In the genomic region with DNA sequence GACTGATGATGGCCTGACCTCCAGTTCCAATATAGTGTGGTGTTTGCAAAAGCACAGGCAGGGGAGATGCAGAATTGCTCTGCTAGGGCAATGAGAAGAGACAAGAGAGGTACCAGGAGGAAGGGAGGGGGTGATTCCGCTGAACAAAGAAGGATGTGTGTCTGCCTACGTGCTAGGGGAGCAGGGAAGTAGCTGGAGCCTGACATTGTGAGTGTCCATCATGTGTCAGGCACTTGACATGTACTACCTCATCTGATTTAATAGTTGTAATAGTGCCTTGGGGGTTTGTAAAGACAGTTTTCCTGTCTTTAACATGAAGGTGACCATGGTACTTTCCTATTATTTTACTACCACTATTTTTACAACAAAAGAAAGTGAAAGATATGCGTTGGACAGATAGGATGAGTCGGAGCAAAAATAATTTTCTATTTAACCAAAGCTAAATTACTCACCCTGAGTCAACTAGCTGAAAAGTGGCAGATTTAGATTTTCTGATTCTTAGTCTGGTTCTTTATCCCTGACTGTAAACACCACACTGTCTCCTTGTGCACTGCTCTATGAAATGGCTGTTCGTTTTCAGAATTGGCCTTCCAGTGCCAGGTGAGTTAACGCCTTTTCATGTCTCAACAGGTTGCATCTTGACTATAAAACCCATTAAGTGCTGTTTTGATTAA, we compare ENCODE assay signal across 18 cellular contexts. TPM values are rescaled to one million over a fixed set of nuclear protein-coding genes. Genes with fewer than 3 reads are reported as not detected.
DNase-seq lines count a peak whose midpoint lies in the region; ATAC-seq, FAIRE-seq and TF ChIP-seq lines count a peak whose summit lies in the region.
"Had no signal": no experiment of that assay in that cellular context is flagged by ENCODE, and none has a peak within 500 bp of the region (broad histone marks: within the 10 kb centered on the region; RNA-seq: fewer than 3 reads in every experiment).

No MANE protein-coding gene starts in this region.

- no peak for DNase-seq in AG04450 (ENCODE audit: low read depth, low spot score)
- peak; percentile 41 for DNase-seq in GM13976 (ENCODE audit: low spot score)
- peak; percentile 12 for DNase-seq in RWPE1 (ENCODE audit: low spot score)
- peak; percentile 19 to 51 for DNase-seq in foreskin fibroblast
- DNase-seq in NCI-H2227 (lab: John Stamatoyannopoulos, UW; ENCODE audit: unreplicated experiment): no peak
- no peak for DNase-seq in D721Med (ENCODE audit: insufficient read length, low spot score)
- DNase-seq: activated T-cell treated with anti-CD3 and anti-CD28 coated beads, Interleukin-2, amount 50 U/mL, for 4 hours; cortex of kidney; GOT3; NCI-H524 treated with DMSO at 0.1 percent for 48 hours; stomach; T-cell had no signal

- H3K4me3 ChIP-seq in AG04450 (ENCODE audit: low read depth, low read length) (no peak overlapping the region), foreskin fibroblast (ENCODE audit: low read depth in 1 of 2, low read length in 2 of 2) (no peak overlapping the region)
- H3K4me3 ChIP-seq: lung, stomach had no signal

- in situ Hi-C loops in GM13976 (cut with MboI; ENCODE audit: low sequenced_read_pairs, unreplicated experiment): no loop called here

- H3K27ac ChIP-seq in AG04450 (ENCODE audit: low read depth, low read length) (peak overlapping the region; percentile 33), RWPE1 (no peak overlapping the region)
- H3K27ac ChIP-seq: neutrophil, stomach had no signal

- FAIRE-seq in D721Med (lab: Jason Lieb, UNC): no peak

- no peak for ATAC-seq in GM19463 (IDR thresholded peaks at IDR 0.05; ENCODE audit: unreplicated experiment)
- ATAC-seq in HG03045 (IDR thresholded peaks at IDR 0.05; ENCODE audit: unreplicated experiment): no peak
- ATAC-seq: Panc1, T-cell had no signal

- TF ChIP-seq CTCF in AG04450 (IDR thresholded peaks at IDR 0.05; ENCODE audit: low read depth, low read length) (no peak), GM13976 (IDR thresholded peaks at IDR 0.05; ENCODE audit: borderline replicate concordance, control extremely low read depth, extremely low read depth, insufficient read depth, missing control alignments) (no peak), RWPE1 (conservative IDR thresholded peaks at IDR 0.05; ENCODE audit: low read depth) (no peak), foreskin fibroblast (IDR thresholded peaks at IDR 0.05; ENCODE audit: low read depth, low read length) (no peak), D721Med (IDR thresholded peaks at IDR 0.05; ENCODE audit: insufficient read depth, missing control alignments) (no peak)

- CTCF ChIA-PET in AG04450 (lab: Charles Lee) (interaction anchor here (0.5 to 1.1 kb wide), 2 partner anchors 40 to 109 kb away, joined by 3 to 4 read pairs; no protein-coding TSS in a partner anchor), RWPE1 (lab: Yijun Ruan, JAX) (no interaction called here)

- no peaks in the 10 kb centered on the region for H3K9me3 ChIP-seq in AG04450 (ENCODE audit: control insufficient read depth, insufficient read depth, low read length)
- H3K9me3 ChIP-seq: neutrophil, stomach had no signal

- POLR2A ChIA-PET in AG04450 (lab: Yijun Ruan, JAX): no interaction called here
- POLR2A ChIA-PET in RWPE1 (lab: Yijun Ruan, JAX; ENCODE audit: low non-redundant PET): no interaction called here

- no peaks in the 10 kb centered on the region for H3K27me3 ChIP-seq in AG04450 (ENCODE audit: control insufficient read depth, insufficient read depth, low read length)
- H3K27me3 ChIP-seq: neutrophil, stomach had no signal

RNA-seq across cellular contexts. Expression of a gene that starts 33.7 kb away (rescaled TPM):
- polyA plus RNA-seq in AG04450 (2011; rRNA removed): 10.3 and 14.1 TPM in 2 replicates
- 12.6 and 15.8 TPM in 2 replicates for polyA minus RNA-seq in AG04450 (2011; rRNA and poly(A)+ RNA removed)
- polyA plus RNA-seq: IgD-negative memory B cell had no signal

RNA-seq across cellular contexts. Expression of a gene that starts 34.8 kb away (rescaled TPM):
- polyA plus RNA-seq in AG04450 (2011; rRNA removed): 41.6 and 48.7 TPM in 2 replicates
- polyA minus RNA-seq in AG04450 (2011; rRNA and poly(A)+ RNA removed): 35.4 and 39.4 TPM in 2 replicates

RNA-seq across cellular contexts. Expression of a gene that starts 48.4 kb away (rescaled TPM):
- 42.0 and 43.4 TPM in 2 replicates for polyA plus RNA-seq in AG04450 (2011; rRNA removed)
- 25.2 and 27.7 TPM in 2 replicates for polyA minus RNA-seq in AG04450 (2011; rRNA and poly(A)+ RNA removed)

RNA-seq across cellular contexts. Expression of a gene that starts 48.5 kb away (rescaled TPM):
- polyA plus RNA-seq in AG04450 (2011; rRNA removed): 10.8 and 11.5 TPM in 2 replicates
- polyA minus RNA-seq in AG04450 (2011; rRNA and poly(A)+ RNA removed): 13.6 and 24.5 TPM in 2 replicates

Comparison
In these comparisons a context has a peak if more than half of its experiments do, and no peak if none do; other contexts are left out.
1. DNase-seq: peak in GM13976 (single experiment), RWPE1 (single experiment) and foreskin fibroblast (2 of 2); none in AG04450 (single experiment), NCI-H2227 (single experiment) and D721Med (single experiment).